In the genomic region with DNA sequence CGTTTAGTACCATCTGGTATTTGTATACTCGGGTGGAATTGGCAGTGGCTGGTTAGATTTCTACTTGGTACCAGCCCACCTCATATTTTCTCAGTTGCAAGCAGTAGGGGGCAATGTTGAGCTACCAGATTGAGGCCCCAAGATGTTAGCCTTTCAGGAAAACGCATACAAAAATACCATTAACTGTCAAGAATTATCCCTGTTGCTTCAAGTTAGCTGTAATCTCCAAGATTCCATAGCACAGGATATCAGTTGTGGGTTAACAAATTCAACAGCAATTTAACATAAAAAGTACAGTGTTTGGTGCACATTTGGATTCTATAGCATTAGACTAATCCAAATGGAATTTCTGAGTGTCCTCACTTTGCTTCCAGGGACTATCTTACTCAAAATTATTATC, we compare ENCODE assay signal across 8 cellular contexts.
DNase-seq lines count a peak whose midpoint lies in the region; ATAC-seq and TF ChIP-seq lines count a peak whose summit lies in the region.

No MANE protein-coding gene starts in this region.

- TF ChIP-seq CTCF in brain (conservative IDR thresholded peaks at IDR 0.05) = peak; percentile 76 to 84

- H3K4me3 Mint-ChIP-seq in brain = no peak overlapping the region

- peaks cover 56% of the 10 kb centered on the region for H3K4me1 Mint-ChIP-seq in brain

- DNase-seq in NCI-H510A treated with DMSO at 0.1 percent for 48 hours (lab: John Stamatoyannopoulos, UW) (peak; percentile 64), NCI-H510A (lab: John Stamatoyannopoulos, UW) (no peak), M059J (ENCODE audit: low read depth) (peak; percentile 57), SK-N-MC (ENCODE audit: low read depth, low spot score) (peak; percentile 26), iris pigment epithelial cell (ENCODE audit: low read depth) (peak; percentile 70)
- peak; percentile 39 to 43 for DNase-seq in stimulated activated CD4-positive, alpha-beta T cell treated with anti-CD3 and anti-CD28 coated beads, Interleukin-2, amount 100 ng/mL, for 24 hours

- peak overlapping the region in 1 of 5 experiments; percentile 40 for H3K27ac Mint-ChIP-seq in brain

- no peaks in the 10 kb centered on the region for H3K36me3 ChIP-seq in SK-N-MC (ENCODE audit: insufficient read depth, low read length)

- no peaks in the 10 kb centered on the region for H3K9me3 ChIP-seq in SK-N-MC (ENCODE audit: low read depth, low read length)

- no peak overlapping the region for H3K9ac ChIP-seq in SK-N-MC (ENCODE audit: insufficient read length)

- no peak for ATAC-seq in HG03439 (IDR thresholded peaks at IDR 0.05; ENCODE audit: unreplicated experiment)

- H3K27me3 Mint-ChIP-seq in brain = peaks cover 4% of the 10 kb centered on the region

- H3K27ac ChIP-seq in SK-N-MC = no peak overlapping the region

- no peak overlapping the region for H3K4me3 ChIP-seq in SK-N-MC

- peaks cover 14% of the 10 kb centered on the region for H3K36me3 Mint-ChIP-seq in brain

- H3K9me3 Mint-ChIP-seq in brain = no peaks in the 10 kb centered on the region
